28 cellular contexts compared by ENCODE assay signal in genomic region chr10:85231534-85232270, GRCh38.
"Had no signal": no experiment of that assay in that cellular context is flagged by ENCODE, and none has a peak within 500 bp of the region (broad histone marks: within the 10 kb centered on the region; RNA-seq: fewer than 3 reads in every experiment).

No MANE protein-coding gene starts in this region.

- H3K9me3 ChIP-seq: SJCRH30 had no signal

- H3K4me3 ChIP-seq: PC-9, SJCRH30, SK-N-MC had no signal

- H3K36me3 ChIP-seq: SJCRH30 had no signal

- DNase-seq: Karpas-422, KBM-7, MM.1S, MV-4-11, NCI-H1092, NCI-H1436 treated with DMSO at 0.1 percent for 48 hours, NCI-H1694 treated with DMSO at 0.1 percent for 48 hours, NCI-H187 treated with DMSO at 0.1 percent for 48 hours, NCI-H2029, NCI-H2081, NCI-H2171 treated with DMSO at 0.1 percent for 48 hours, NCI-H2227 treated with DMSO at 0.1 percent for 48 hours, NCI-H345, NCI-H446, NCI-H510A treated with DMSO at 0.1 percent for 48 hours, NCI-H524 treated with DMSO at 0.1 percent for 48 hours, NCI-H526 treated with DMSO at 0.1 percent for 48 hours, NCI-H774, PC-9, SHP77, SIG-M5, SJCRH30 had no signal

- H3K27me3 ChIP-seq: SJCRH30 had no signal

- H3K27ac ChIP-seq: KMS-11, PC-9, RWPE1, SJCRH30, SK-N-MC had no signal

- ATAC-seq: Panc1, Right ventricle myocardium inferior, SK-N-SH treated with all-trans-retinoic acid at 6 μM for 48 hours had no signal

- H3K4me1 ChIP-seq: SJCRH30 had no signal
